ENCODE assay signal across 1 cellular context in genomic region chr1:13539683-13540082, GRCh38.
TF ChIP-seq lines count a peak whose summit lies in the region.

No MANE protein-coding gene starts in this region.

TF ChIP-seq in WTC11, 78 proteins besides CTCF, POLR2A, EP300 and RAD21 (continued from another document):
- TF ChIP-seq FOXJ3 (CRISPR knock-in tag; IDR thresholded peaks at IDR 0.05; ENCODE audit: borderline replicate concordance): no peak
- TF ChIP-seq ETV6 (CRISPR knock-in tag; IDR thresholded peaks at IDR 0.05): no peak
- no peak for TF ChIP-seq ZNF396 (CRISPR knock-in tag; IDR thresholded peaks at IDR 0.05; ENCODE audit: borderline replicate concordance)
- no peak for TF ChIP-seq CREB1 (CRISPR knock-in tag; IDR thresholded peaks at IDR 0.05)
- TF ChIP-seq JUN (CRISPR knock-in tag; IDR thresholded peaks at IDR 0.05): no peak
- TF ChIP-seq NR1H2 (CRISPR knock-in tag; IDR thresholded peaks at IDR 0.05): no peak
- no peak for TF ChIP-seq TCF7 (CRISPR knock-in tag; IDR thresholded peaks at IDR 0.05; ENCODE audit: low read depth)
- no peak for TF ChIP-seq ATF6 (CRISPR knock-in tag; IDR thresholded peaks at IDR 0.05)
- TF ChIP-seq ZNF138 (CRISPR knock-in tag; conservative IDR thresholded peaks at IDR 0.05): no peak
- no peak for TF ChIP-seq ZNF317 (CRISPR knock-in tag; IDR thresholded peaks at IDR 0.05; ENCODE audit: borderline replicate concordance, low read depth)
